Comparison of ENCODE assay signal across 27 cellular contexts in the genomic region with DNA sequence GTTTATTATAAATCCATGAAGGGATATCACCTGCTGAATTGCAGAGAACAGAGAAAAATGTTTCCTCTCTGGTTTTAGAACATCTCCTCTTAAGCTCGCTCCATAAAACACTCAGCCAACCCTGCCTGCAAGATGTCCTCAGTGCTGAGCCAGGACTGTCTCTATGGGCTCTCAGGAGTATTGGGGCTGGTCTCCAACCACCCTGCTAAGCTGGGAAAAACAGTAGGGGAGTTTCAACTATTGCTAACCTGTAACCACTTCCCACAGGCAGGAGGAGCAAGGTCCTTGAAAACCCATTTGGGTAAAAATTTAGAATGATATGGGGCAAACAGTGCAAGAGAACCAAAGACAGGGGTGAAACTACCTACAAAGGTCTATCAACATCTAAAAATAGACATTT. TPM values are rescaled to one million over a fixed set of nuclear protein-coding genes. Genes with fewer than 3 reads are reported as not detected.
"Had no signal": no experiment of that assay in that cellular context is flagged by ENCODE, and none has a peak within 500 bp of the region (broad histone marks: within the 10 kb centered on the region; RNA-seq: fewer than 3 reads in every experiment).

No MANE protein-coding gene starts in this region.

- H3K4me3 ChIP-seq: dorsolateral prefrontal cortex, esophagus muscularis mucosa, heart right ventricle, lower lobe of right lung, neural progenitor cell, prostate gland, right atrium auricular region, skin epidermis, spleen, testis, tibial nerve, upper lobe of left lung had no signal

- H3K4me3 Mint-ChIP-seq: memory B cell; mesothelial cell of epicardium; naive thymus-derived CD4-positive, alpha-beta T cell; nephron; neural progenitor cell; stimulated activated memory B cell treated with anti-CD40 and anti-IgM and Interleukin-4, amounts not matched to agents 10 μg/mL and 1 μg/mL and 100 μg/mL, for 72 hours had no signal

- H3K36me3 ChIP-seq: esophagus muscularis mucosa, heart right ventricle, lower lobe of right lung, neural progenitor cell, prostate gland, right atrium auricular region, spleen, tibial nerve, upper lobe of left lung had no signal

- H3K4me2 ChIP-seq: neural progenitor cell had no signal

- H3K4me1 ChIP-seq: neural progenitor cell, prostate gland, right atrium auricular region, testis had no signal

- H2AFZ ChIP-seq: neural progenitor cell had no signal

- ATAC-seq: heart right ventricle; left colon; left ventricle myocardium superior; lower lobe of right lung; naive thymus-derived CD4-positive, alpha-beta T cell; stimulated activated memory B cell treated with anti-CD40 and anti-IgM and Interleukin-4, amounts not matched to agents 10 μg/mL and 1 μg/mL and 100 μg/mL, for 72 hours; stimulated activated naive CD8-positive, alpha-beta T cell treated with anti-CD3 and anti-CD28 coated beads, Interleukin-15, Interleukin-2, amounts not matched to agents 100 U/mL and 50 U/mL, for 24 hours had no signal

- H3K27me3 ChIP-seq: dorsolateral prefrontal cortex, esophagus muscularis mucosa, heart right ventricle, neural progenitor cell, right atrium auricular region, spleen, testis, tibial nerve, upper lobe of left lung had no signal

- H3K27ac Mint-ChIP-seq: memory B cell; mesothelial cell of epicardium; naive thymus-derived CD4-positive, alpha-beta T cell; nephron; neural progenitor cell; stimulated activated memory B cell treated with anti-CD40 and anti-IgM and Interleukin-4, amounts not matched to agents 10 μg/mL and 1 μg/mL and 100 μg/mL, for 72 hours had no signal

- H3K27me3 Mint-ChIP-seq: memory B cell; stimulated activated memory B cell treated with anti-CD40 and anti-IgM and Interleukin-4, amounts not matched to agents 10 μg/mL and 1 μg/mL and 100 μg/mL, for 72 hours had no signal

- DNase-seq: dorsolateral prefrontal cortex; effector CD4-positive, alpha-beta T cell; foreskin melanocyte; glutamatergic neuron; heart right ventricle; hippocampal formation; kidney glomerular epithelial cell; left colon; left ventricle myocardium superior; lower lobe of right lung; naive thymus-derived CD4-positive, alpha-beta T cell; spleen; stimulated activated CD4-positive, alpha-beta T cell treated with anti-CD3 and anti-CD28 coated beads, Interleukin-4, amount 100 ng/mL, for 4 hours; stimulated activated naive CD8-positive, alpha-beta T cell treated with anti-CD3 and anti-CD28 coated beads, Interleukin-15, Interleukin-2, amounts not matched to agents 100 U/mL and 50 U/mL, for 24 hours; substantia nigra; testis; upper lobe of left lung had no signal

- H3K9ac ChIP-seq: neural progenitor cell had no signal

- H3K27ac ChIP-seq: esophagus muscularis mucosa, heart right ventricle, lower lobe of right lung, neural progenitor cell, prostate gland, right atrium auricular region, spleen, testis, upper lobe of left lung had no signal

- H3K36me3 Mint-ChIP-seq: neural progenitor cell had no signal

- H3K4me1 Mint-ChIP-seq: mesothelial cell of epicardium, nephron had no signal

- H3K9me3 ChIP-seq: esophagus muscularis mucosa, lower lobe of right lung, prostate gland, right atrium auricular region, testis, tibial nerve, upper lobe of left lung had no signal

RNA-seq across cellular contexts. Expression of a gene that starts 34.3 kb away (rescaled TPM):
- polyA plus RNA-seq: naive thymus-derived CD4-positive, alpha-beta T cell had no signal
